1 cellular context compared by ENCODE assay signal in the genomic region with DNA sequence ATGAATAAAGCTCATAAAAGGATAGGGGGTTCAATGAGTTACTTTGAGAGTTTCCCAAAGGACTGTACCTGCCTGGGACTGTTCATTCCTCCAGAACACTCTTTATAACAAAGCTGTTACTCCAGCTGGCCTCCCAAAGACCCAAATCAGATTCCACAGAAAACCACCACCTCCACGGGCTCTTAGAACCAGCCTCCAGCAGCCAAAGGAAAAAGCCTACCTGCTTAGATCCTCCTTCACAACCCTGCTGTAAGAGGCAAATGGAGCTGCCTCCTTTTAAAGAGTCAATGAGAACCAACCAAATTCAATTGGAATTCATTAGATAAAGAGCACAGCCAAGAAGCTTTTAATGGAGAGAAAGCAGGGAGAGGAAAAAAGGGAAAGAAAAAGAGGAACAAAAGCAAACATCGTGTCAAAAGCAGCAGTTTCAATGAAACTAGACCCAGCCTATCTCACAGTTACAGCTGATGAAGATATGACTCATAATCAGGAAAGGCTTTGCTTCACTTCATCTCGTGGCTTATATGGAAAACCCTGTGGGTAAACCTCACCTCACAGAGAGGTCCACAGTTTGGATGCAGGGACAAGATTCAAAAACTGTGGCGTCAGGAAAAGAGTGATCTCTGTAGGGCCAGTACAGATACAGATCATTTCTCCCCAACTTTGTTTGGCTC.
TF ChIP-seq lines count a peak whose summit lies in the region.

No MANE protein-coding gene starts in this region.

TF ChIP-seq in SK-N-SH treated with all-trans-retinoic acid at 6 μM for 48 hours, 23 proteins besides CTCF, POLR2A, EP300 and RAD21 (continued from another document):
- TF ChIP-seq ISL1 (CRISPR knock-in tag; IDR thresholded peaks at IDR 0.05) (no peak), ESRRG (CRISPR knock-in tag; IDR thresholded peaks at IDR 0.05) (no peak), SNAI2 (CRISPR knock-in tag; IDR thresholded peaks at IDR 0.05) (no peak)
- TF ChIP-seq, protein P1, sequence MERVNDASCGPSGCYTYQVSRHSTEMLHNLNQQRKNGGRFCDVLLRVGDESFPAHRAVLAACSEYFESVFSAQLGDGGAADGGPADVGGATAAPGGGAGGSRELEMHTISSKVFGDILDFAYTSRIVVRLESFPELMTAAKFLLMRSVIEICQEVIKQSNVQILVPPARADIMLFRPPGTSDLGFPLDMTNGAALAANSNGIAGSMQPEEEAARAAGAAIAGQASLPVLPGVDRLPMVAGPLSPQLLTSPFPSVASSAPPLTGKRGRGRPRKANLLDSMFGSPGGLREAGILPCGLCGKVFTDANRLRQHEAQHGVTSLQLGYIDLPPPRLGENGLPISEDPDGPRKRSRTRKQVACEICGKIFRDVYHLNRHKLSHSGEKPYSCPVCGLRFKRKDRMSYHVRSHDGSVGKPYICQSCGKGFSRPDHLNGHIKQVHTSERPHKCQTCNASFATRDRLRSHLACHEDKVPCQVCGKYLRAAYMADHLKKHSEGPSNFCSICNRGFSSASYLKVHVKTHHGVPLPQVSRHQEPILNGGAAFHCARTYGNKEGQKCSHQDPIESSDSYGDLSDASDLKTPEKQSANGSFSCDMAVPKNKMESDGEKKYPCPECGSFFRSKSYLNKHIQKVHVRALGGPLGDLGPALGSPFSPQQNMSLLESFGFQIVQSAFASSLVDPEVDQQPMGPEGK (CRISPR knock-in tag; IDR thresholded peaks at IDR 0.05; ENCODE audit: borderline replicate concordance): no peak
